24 cellular contexts compared by ENCODE assay signal in the genomic region with DNA sequence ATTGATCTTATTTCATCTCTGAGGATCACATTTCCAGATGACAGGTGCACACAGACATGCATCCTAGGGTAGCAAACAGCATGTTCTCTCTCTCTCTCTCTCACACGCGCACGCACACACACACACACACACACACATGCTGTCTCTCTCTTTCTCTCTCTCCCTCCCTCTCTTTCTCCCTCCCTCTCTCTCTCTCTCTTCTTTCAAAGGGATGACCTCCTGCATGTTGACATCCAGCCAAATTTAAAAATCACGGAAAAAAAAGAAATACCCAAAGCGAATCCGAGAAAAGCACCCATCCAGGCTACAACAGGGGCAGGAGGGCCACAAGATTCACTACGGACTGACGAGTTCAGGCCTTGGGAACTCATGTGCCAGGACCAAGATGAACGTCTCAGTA. TPM values are rescaled to one million over a fixed set of nuclear protein-coding genes. Genes with fewer than 3 reads are reported as not detected.
DNase-seq lines count a peak whose midpoint lies in the region; ATAC-seq and TF ChIP-seq lines count a peak whose summit lies in the region.
"Had no signal": no experiment of that assay in that cellular context is flagged by ENCODE, and none has a peak within 500 bp of the region (broad histone marks: within the 10 kb centered on the region; RNA-seq: fewer than 3 reads in every experiment).

No MANE protein-coding gene starts in this region.

- no peak overlapping the region for H3K9ac ChIP-seq in PC-3 (ENCODE audit: low read length)

- H3K4me2 ChIP-seq in PC-3 (ENCODE audit: low read length), result 0 out of 2 replicates have a peak overlapping the region, but pooled peaks have one; percentile 94
- H3K4me2 ChIP-seq: hepatocyte had no signal

- 0 out of 2 replicates have a peak, but pooled peaks cover 9% of the 10 kb centered on the region for H3K79me2 ChIP-seq in PC-3 (ENCODE audit: low read length)
- H3K79me2 ChIP-seq: hepatocyte had no signal

- H3K27ac ChIP-seq in HEK293 (ENCODE audit: extremely low read depth, low read depth, low read length) (no peak overlapping the region), PC-3 (ENCODE audit: low read length) (no peak overlapping the region)
- H3K27ac ChIP-seq: gastrocnemius medialis, hepatocyte, left ventricle myocardium inferior, testis had no signal

- CTCF ChIA-PET in HEK293 (lab: Yijun Ruan, JAX) (interaction anchor here (1.1 kb wide), 1 partner anchor 92 kb away, joined by 3 read pairs; no protein-coding TSS in a partner anchor), PC-3 (lab: Charles Lee) (no interaction called here)

- no TSS peak for BruUV-seq in PC-3 (replicated peaks; lab: Mats Ljungman, UMichigan)

- H3K27ac Mint-ChIP-seq in activated naive CD4-positive, alpha-beta T cell treated with anti-CD3 and anti-CD28 coated beads, Interleukin-2, amount 50 U/mL, for 72 hours, result no peak overlapping the region

- DNase-seq in NCI-H146 (lab: John Stamatoyannopoulos, UW) (peak; percentile 57), PC-3 (no peak), medulla oblongata (ENCODE audit: extremely low spot score) (peak; percentile 7), DMS153 treated with DMSO at 0.1 percent for 48 hours (lab: John Stamatoyannopoulos, UW; ENCODE audit: unreplicated experiment) (no peak), left colon (no peak)
- no peak for DNase-seq in activated naive CD4-positive, alpha-beta T cell treated with anti-CD3 and anti-CD28 coated beads, Interleukin-2, amount 50 U/mL, for 72 hours (ENCODE audit: low spot score in 2 of 2)
- DNase-seq: activated CD4-positive, alpha-beta T cell treated with anti-CD3 and anti-CD28 coated beads for 4 hours; activated CD8-positive, alpha-beta memory T cell treated with anti-CD3 and anti-CD28 coated beads for 24 hours; activated gamma-delta T cell treated with Interleukin-2 at 50 U/mL for 16 hours; activated T-cell treated with anti-CD3 and anti-CD28 coated beads, Interleukin-2, amount 50 U/mL, for 1 hour; dermis blood vessel endothelial cell; EL; gastrocnemius medialis; H7; left ventricle myocardium inferior; NCI-H446 treated with DMSO at 0.1 percent for 48 hours; SHP77; stimulated activated naive CD4-positive, alpha-beta T cell; testis had no signal

- ATAC-seq in PC-3, result no peak
- no peak for ATAC-seq in left colon
- ATAC-seq in activated naive CD4-positive, alpha-beta T cell treated with anti-CD3 and anti-CD28 coated beads, Interleukin-2, amount 50 U/mL, for 72 hours, result no peak
- ATAC-seq: gastrocnemius medialis, K562, Panc1 had no signal

- no peaks in the 10 kb centered on the region for H3K9me2 ChIP-seq in PC-3 (replicated peaks; ENCODE audit: low read length)

- H3F3A ChIP-seq in PC-3 (ENCODE audit: low read length, unreplicated experiment), result no peaks in the 10 kb centered on the region

- TF ChIP-seq CTCF in HEK293 (tag by site-specific recombination; IDR thresholded peaks at IDR 0.05), result no peak
- TF ChIP-seq CTCF in PC-3 (conservative IDR thresholded peaks at IDR 0.05; ENCODE audit: low read depth, low read length), result no peak

- 0 out of 2 replicates have a peak, but pooled peaks cover 2% of the 10 kb centered on the region for H3K4me1 ChIP-seq in HEK293 (ENCODE audit: control insufficient read depth, insufficient read depth, low read length)
- peaks cover 24% of the 10 kb centered on the region for H3K4me1 ChIP-seq in PC-3 (ENCODE audit: insufficient read depth, low read length)
- H3K4me1 ChIP-seq: gastrocnemius medialis, testis had no signal

- no peaks in the 10 kb centered on the region for H3K27me3 ChIP-seq in PC-3 (ENCODE audit: low read length)
- H3K27me3 ChIP-seq: testis had no signal

- H2AFZ ChIP-seq in PC-3 (ENCODE audit: low read length), result no peak overlapping the region
- H2AFZ ChIP-seq: hepatocyte had no signal

- intact Hi-C loops in PC-3 (cut with micrococcal nuclease) (loop anchor here (5.0 kb wide), 2 partner anchors 66 to 109 kb away; no protein-coding TSS in a partner anchor), left colon (cut with DNase I, micrococcal nuclease) (no loop called here)

- peaks cover 5 to 14% of the 10 kb centered on the region in 2 donors for H3K36me3 Mint-ChIP-seq in activated naive CD4-positive, alpha-beta T cell treated with anti-CD3 and anti-CD28 coated beads, Interleukin-2, amount 50 U/mL, for 72 hours

- no peaks in the 10 kb centered on the region for H4K20me1 ChIP-seq in PC-3 (ENCODE audit: low read length)

- H3K9me3 Mint-ChIP-seq in activated naive CD4-positive, alpha-beta T cell treated with anti-CD3 and anti-CD28 coated beads, Interleukin-2, amount 50 U/mL, for 72 hours, result peaks cover 0 to 8% of the 10 kb centered on the region in 2 donors

- no peaks in the 10 kb centered on the region for H3K36me3 ChIP-seq in HEK293 (ENCODE audit: control insufficient read depth in 2 of 2, insufficient read depth in 1 of 2, low read length in 2 of 2)
- H3K36me3 ChIP-seq in PC-3 (ENCODE audit: low read depth, low read length), result no peaks in the 10 kb centered on the region
- H3K36me3 ChIP-seq: gastrocnemius medialis, left ventricle myocardium inferior had no signal

- H3K4me3 ChIP-seq in HEK293 (ENCODE audit: low read depth, low read length) (no peak overlapping the region), PC-3 (ENCODE audit: low read length) (no peak overlapping the region)
- H3K4me3 ChIP-seq: gastrocnemius medialis, hepatocyte, K562, left ventricle myocardium inferior, testis had no signal

- H3K9me3 ChIP-seq in HEK293 (ENCODE audit: control insufficient read depth, insufficient read depth, low read depth, low read length) (no peaks in the 10 kb centered on the region), PC-3 (ENCODE audit: low read length) (peaks cover 4% of the 10 kb centered on the region; the same call in 1 of the 2 replicates)
- H3K9me3 ChIP-seq: gastrocnemius medialis, testis had no signal

- POLR2A ChIA-PET in HEK293 (lab: Yijun Ruan, JAX) (no interaction called here), PC-3 (lab: Charles Lee; ENCODE audit: unreplicated experiment) (no interaction called here)

TF ChIP-seq in HEK293, 187 proteins besides CTCF, POLR2A, EP300 and RAD21 (continues in another document):
- TF ChIP-seq ZNF335 (tag by site-specific recombination; conservative IDR thresholded peaks at IDR 0.05) (no peak), ZNF366 (tag by site-specific recombination; conservative IDR thresholded peaks at IDR 0.05) (0 out of 2 replicates have a peak, but pooled peaks have one; percentile 24), ZNF701 (tag by site-specific recombination; IDR thresholded peaks at IDR 0.05) (no peak)
- TF ChIP-seq, protein P1, sequence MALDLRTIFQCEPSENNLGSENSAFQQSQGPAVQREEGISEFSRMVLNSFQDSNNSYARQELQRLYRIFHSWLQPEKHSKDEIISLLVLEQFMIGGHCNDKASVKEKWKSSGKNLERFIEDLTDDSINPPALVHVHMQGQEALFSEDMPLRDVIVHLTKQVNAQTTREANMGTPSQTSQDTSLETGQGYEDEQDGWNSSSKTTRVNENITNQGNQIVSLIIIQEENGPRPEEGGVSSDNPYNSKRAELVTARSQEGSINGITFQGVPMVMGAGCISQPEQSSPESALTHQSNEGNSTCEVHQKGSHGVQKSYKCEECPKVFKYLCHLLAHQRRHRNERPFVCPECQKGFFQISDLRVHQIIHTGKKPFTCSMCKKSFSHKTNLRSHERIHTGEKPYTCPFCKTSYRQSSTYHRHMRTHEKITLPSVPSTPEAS (tag by site-specific recombination; IDR thresholded peaks at IDR 0.05), result peak; percentile 60; the same call in 1 of the 2 replicates
- TF ChIP-seq, protein P2, sequence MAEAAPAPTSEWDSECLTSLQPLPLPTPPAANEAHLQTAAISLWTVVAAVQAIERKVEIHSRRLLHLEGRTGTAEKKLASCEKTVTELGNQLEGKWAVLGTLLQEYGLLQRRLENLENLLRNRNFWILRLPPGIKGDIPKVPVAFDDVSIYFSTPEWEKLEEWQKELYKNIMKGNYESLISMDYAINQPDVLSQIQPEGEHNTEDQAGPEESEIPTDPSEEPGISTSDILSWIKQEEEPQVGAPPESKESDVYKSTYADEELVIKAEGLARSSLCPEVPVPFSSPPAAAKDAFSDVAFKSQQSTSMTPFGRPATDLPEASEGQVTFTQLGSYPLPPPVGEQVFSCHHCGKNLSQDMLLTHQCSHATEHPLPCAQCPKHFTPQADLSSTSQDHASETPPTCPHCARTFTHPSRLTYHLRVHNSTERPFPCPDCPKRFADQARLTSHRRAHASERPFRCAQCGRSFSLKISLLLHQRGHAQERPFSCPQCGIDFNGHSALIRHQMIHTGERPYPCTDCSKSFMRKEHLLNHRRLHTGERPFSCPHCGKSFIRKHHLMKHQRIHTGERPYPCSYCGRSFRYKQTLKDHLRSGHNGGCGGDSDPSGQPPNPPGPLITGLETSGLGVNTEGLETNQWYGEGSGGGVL (tag by site-specific recombination; IDR thresholded peaks at IDR 0.05), result peak; percentile 46; the same call in 1 of the 2 replicates
- TF ChIP-seq, protein P3, sequence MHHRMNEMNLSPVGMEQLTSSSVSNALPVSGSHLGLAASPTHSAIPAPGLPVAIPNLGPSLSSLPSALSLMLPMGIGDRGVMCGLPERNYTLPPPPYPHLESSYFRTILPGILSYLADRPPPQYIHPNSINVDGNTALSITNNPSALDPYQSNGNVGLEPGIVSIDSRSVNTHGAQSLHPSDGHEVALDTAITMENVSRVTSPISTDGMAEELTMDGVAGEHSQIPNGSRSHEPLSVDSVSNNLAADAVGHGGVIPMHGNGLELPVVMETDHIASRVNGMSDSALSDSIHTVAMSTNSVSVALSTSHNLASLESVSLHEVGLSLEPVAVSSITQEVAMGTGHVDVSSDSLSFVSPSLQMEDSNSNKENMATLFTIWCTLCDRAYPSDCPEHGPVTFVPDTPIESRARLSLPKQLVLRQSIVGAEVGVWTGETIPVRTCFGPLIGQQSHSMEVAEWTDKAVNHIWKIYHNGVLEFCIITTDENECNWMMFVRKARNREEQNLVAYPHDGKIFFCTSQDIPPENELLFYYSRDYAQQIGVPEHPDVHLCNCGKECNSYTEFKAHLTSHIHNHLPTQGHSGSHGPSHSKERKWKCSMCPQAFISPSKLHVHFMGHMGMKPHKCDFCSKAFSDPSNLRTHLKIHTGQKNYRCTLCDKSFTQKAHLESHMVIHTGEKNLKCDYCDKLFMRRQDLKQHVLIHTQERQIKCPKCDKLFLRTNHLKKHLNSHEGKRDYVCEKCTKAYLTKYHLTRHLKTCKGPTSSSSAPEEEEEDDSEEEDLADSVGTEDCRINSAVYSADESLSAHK (tag by site-specific recombination; IDR thresholded peaks at IDR 0.05), result no peak

RNA-seq across cellular contexts. Expression of a gene that starts 2.3 kb away (rescaled TPM):
- total RNA-seq in PC-3 (2014; rRNA removed) (0.80 and 2.8 TPM in 2 replicates), left colon (1 to 10 TPM; 1.1 to 1.6 TPM)
- total RNA-seq in activated naive CD4-positive, alpha-beta T cell treated with anti-CD3 and anti-CD28 coated beads, Interleukin-2, amount 50 U/mL, for 72 hours, result under 1 TPM; 0.02 to 0.04 TPM
- total RNA-seq: HT1080, K562, left ventricle myocardium inferior had no signal

RNA-seq across cellular contexts. Expression of a gene that starts 50.0 kb away (rescaled TPM):
- total RNA-seq in PC-3 (2014; rRNA removed) (86.4 and 100 TPM in 2 replicates), left colon (1 to 10 TPM; 8.1 to 8.5 TPM)
- 10 to 100 TPM; 69.6 to 88.0 TPM for total RNA-seq in activated naive CD4-positive, alpha-beta T cell treated with anti-CD3 and anti-CD28 coated beads, Interleukin-2, amount 50 U/mL, for 72 hours

Comparison
In these comparisons a context has a peak if more than half of its experiments do, and no peak if none do; other contexts are left out.
1. DNase-seq: peak in NCI-H146 (single experiment) and medulla oblongata (single experiment); none in PC-3 (single experiment), DMS153 treated with DMSO at 0.1 percent for 48 hours (single experiment), left colon (0 of 2) and activated naive CD4-positive, alpha-beta T cell treated with anti-CD3 and anti-CD28 coated beads, Interleukin-2, amount 50 U/mL, for 72 hours (0 of 2).